ENCODE assay signal across 14 cellular contexts in the genomic region with DNA sequence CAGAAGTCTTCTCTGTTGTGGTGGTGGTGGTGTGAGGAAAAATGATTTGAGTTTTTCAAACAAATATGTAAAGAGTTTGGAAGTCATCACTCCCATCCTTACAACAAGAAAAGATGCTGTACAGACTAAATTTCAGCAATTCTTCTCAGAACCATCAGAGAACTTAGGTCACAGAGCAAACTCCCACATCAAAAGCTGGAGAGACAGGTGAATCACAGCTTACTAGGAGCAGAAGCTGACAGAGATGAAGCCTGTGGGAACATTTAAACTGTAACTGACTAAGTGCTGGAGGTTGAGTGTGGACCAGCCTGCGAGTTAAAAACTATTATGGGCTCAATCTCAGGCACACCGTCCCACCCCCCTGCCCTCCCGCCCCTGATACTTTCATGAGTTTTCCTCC.
DNase-seq lines count a peak whose midpoint lies in the region; ATAC-seq lines count a peak whose summit lies in the region.
"Had no signal": no experiment of that assay in that cellular context is flagged by ENCODE, and none has a peak within 500 bp of the region (broad histone marks: within the 10 kb centered on the region; RNA-seq: fewer than 3 reads in every experiment).

No MANE protein-coding gene starts in this region.

- peak overlapping the region; percentile 74 for H2BK12ac ChIP-seq in trophoblast cell (ENCODE audit: low read length)

- H3K14ac ChIP-seq in trophoblast cell (ENCODE audit: low read length), result no peak overlapping the region

- H3K9me3 ChIP-seq in KOPT-K1 (ENCODE audit: insufficient read depth, low read length, poor library complexity, severe bottlenecking), result peaks cover 10% of the 10 kb centered on the region
- no peaks in the 10 kb centered on the region for H3K9me3 ChIP-seq in trophoblast cell (ENCODE audit: insufficient read depth, low read depth, low read length)
- H3K9me3 ChIP-seq: BE2C had no signal

- no peaks in the 10 kb centered on the region for H3K79me2 ChIP-seq in trophoblast cell (ENCODE audit: control insufficient read depth, insufficient read depth, low read length, poor library complexity)

- peaks cover 11% of the 10 kb centered on the region in 2 donors for H3K36me3 Mint-ChIP-seq in activated naive CD4-positive, alpha-beta T cell treated with anti-CD3 and anti-CD28 coated beads, Interleukin-2, amount 50 U/mL, for 72 hours
- H3K36me3 Mint-ChIP-seq in activated naive CD4-positive, alpha-beta T cell treated with anti-CD3 and anti-CD28 coated beads for 36 hours (ENCODE audit: low read depth), result no peaks in the 10 kb centered on the region
- peaks cover 0 to 14% (median 3%) of the 10 kb centered on the region in 3 donors for H3K36me3 Mint-ChIP-seq in naive thymus-derived CD8-positive, alpha-beta T cell
- H3K36me3 Mint-ChIP-seq: CD4-positive, alpha-beta memory T cell had no signal

- no peak overlapping the region for H4K12ac ChIP-seq in trophoblast cell (ENCODE audit: low read depth, low read length)

- WGBS in trophoblast cell (ENCODE audit: extremely low coverage, insufficient coverage, insufficient read length), result no CpG with 5 or more reads among the region's 3 CpGs

- H3K9ac ChIP-seq in trophoblast cell (ENCODE audit: low read length), result no peak overlapping the region

- H3K4me3 ChIP-seq in trophoblast cell (ENCODE audit: low read depth, low read length), result no peak overlapping the region
- H3K4me3 ChIP-seq: HAP-1 had no signal

- intact Hi-C loops in activated naive CD4-positive, alpha-beta T cell treated with anti-CD3 and anti-CD28 coated beads for 36 hours (cut with micrococcal nuclease), result no loop called here

- CTCF ChIA-PET in activated naive CD4-positive, alpha-beta T cell treated with anti-CD3 and anti-CD28 coated beads for 36 hours (lab: Charles Lee), result no interaction called here

- peaks cover 8 to 14% of the 10 kb centered on the region in 2 donors for H3K9me3 Mint-ChIP-seq in activated naive CD4-positive, alpha-beta T cell treated with anti-CD3 and anti-CD28 coated beads, Interleukin-2, amount 50 U/mL, for 72 hours
- peaks cover 8% of the 10 kb centered on the region for H3K9me3 Mint-ChIP-seq in activated naive CD4-positive, alpha-beta T cell treated with anti-CD3 and anti-CD28 coated beads for 36 hours
- peaks cover 3 to 17% (median 9%) of the 10 kb centered on the region in 9 donors for H3K9me3 Mint-ChIP-seq in naive thymus-derived CD8-positive, alpha-beta T cell

- H3K27me3 Mint-ChIP-seq in activated naive CD4-positive, alpha-beta T cell treated with anti-CD3 and anti-CD28 coated beads for 36 hours (ENCODE audit: low read depth), result peaks cover 17% of the 10 kb centered on the region
- H3K27me3 Mint-ChIP-seq in naive thymus-derived CD8-positive, alpha-beta T cell, result peaks cover 14 to 43% (median 17%) of the 10 kb centered on the region in 5 donors

- no peak overlapping the region for H2AFZ ChIP-seq in trophoblast cell (ENCODE audit: insufficient read depth, low read length, poor library complexity)

- peaks cover 5% of the 10 kb centered on the region for H3K4me1 Mint-ChIP-seq in activated naive CD4-positive, alpha-beta T cell treated with anti-CD3 and anti-CD28 coated beads for 36 hours (ENCODE audit: low read depth)
- H3K4me1 Mint-ChIP-seq in naive thymus-derived CD8-positive, alpha-beta T cell, result peaks cover 0 to 2% (median 0%) of the 10 kb centered on the region in 4 donors

- H3K36me3 ChIP-seq in KOPT-K1 (ENCODE audit: insufficient read depth, low read length) (no peaks in the 10 kb centered on the region), trophoblast cell (ENCODE audit: control insufficient read depth in 1 of 2, insufficient read depth in 2 of 2, low read length in 2 of 2) (no peaks in the 10 kb centered on the region)
- H3K36me3 ChIP-seq: BE2C, HAP-1 had no signal

- peaks cover 6 to 16% of the 10 kb centered on the region in 2 experiments for H3K4me1 ChIP-seq in trophoblast cell (ENCODE audit: control insufficient read depth in 1 of 2, insufficient read depth in 2 of 2, low read length in 2 of 2)
- H3K4me1 ChIP-seq: BE2C had no signal

- no peak overlapping the region for H3K23ac ChIP-seq in trophoblast cell (ENCODE audit: low read length)

- no peak overlapping the region for H3K4me2 ChIP-seq in trophoblast cell (ENCODE audit: low read length)

- no peak overlapping the region for H4K8ac ChIP-seq in trophoblast cell (ENCODE audit: low read depth, low read length)

- no peak for DNase-seq in activated naive CD4-positive, alpha-beta T cell treated with anti-CD3 and anti-CD28 coated beads, Interleukin-2, amount 50 U/mL, for 72 hours (ENCODE audit: low spot score in 2 of 2)
- no peak for DNase-seq in activated naive CD4-positive, alpha-beta T cell treated with anti-CD3 and anti-CD28 coated beads for 36 hours
- DNase-seq in trophoblast cell, result no peak
- DNase-seq in AG20443 (ENCODE audit: low spot score), result no peak
- DNase-seq in naive thymus-derived CD8-positive, alpha-beta T cell, result no peak
- DNase-seq: BE2C; CD4-positive, alpha-beta memory T cell; DMS153; GF-D8; GOT3 had no signal

- peaks cover 22% of the 10 kb centered on the region for H3K79me1 ChIP-seq in trophoblast cell (ENCODE audit: low read length)

- H2BK120ac ChIP-seq in trophoblast cell (ENCODE audit: insufficient read depth, low read length, poor library complexity), result peak overlapping the region; percentile 44

- H3K4me3 Mint-ChIP-seq in activated naive CD4-positive, alpha-beta T cell treated with anti-CD3 and anti-CD28 coated beads for 36 hours, result no peak overlapping the region
- H3K4me3 Mint-ChIP-seq in naive thymus-derived CD8-positive, alpha-beta T cell, result no peak overlapping the region
- H3K4me3 Mint-ChIP-seq: CD4-positive, alpha-beta memory T cell had no signal

- no peak overlapping the region for H2AK5ac ChIP-seq in trophoblast cell (ENCODE audit: low read length)

- POLR2A ChIA-PET in naive thymus-derived CD8-positive, alpha-beta T cell (lab: Charles Lee), result no interaction called here

- H3K18ac ChIP-seq in trophoblast cell (ENCODE audit: low read length), result no peak overlapping the region

- H4K91ac ChIP-seq in trophoblast cell (ENCODE audit: low read depth, low read length), result no peak overlapping the region

- H3K27ac ChIP-seq in KOPT-K1 (ENCODE audit: low read depth, low read length, poor library complexity, severe bottlenecking), result peak overlapping the region; percentile 36
- no peak overlapping the region for H3K27ac ChIP-seq in trophoblast cell (ENCODE audit: low read depth, low read length)
- H3K27ac ChIP-seq: C4-2B had no signal

- H3K27me3 ChIP-seq in trophoblast cell (ENCODE audit: insufficient read depth, low read length), result no peaks in the 10 kb centered on the region
- H3K27me3 ChIP-seq: BE2C had no signal

- ATAC-seq in activated naive CD4-positive, alpha-beta T cell treated with anti-CD3 and anti-CD28 coated beads, Interleukin-2, amount 50 U/mL, for 72 hours, result peak; percentile 75 to 83
- ATAC-seq in naive thymus-derived CD8-positive, alpha-beta T cell, result no peak
- ATAC-seq in HG03521 (IDR thresholded peaks at IDR 0.05; ENCODE audit: unreplicated experiment), result no peak

- H2BK5ac ChIP-seq in trophoblast cell (ENCODE audit: low read depth, low read length, poor library complexity), result no peak overlapping the region

- H3K27ac Mint-ChIP-seq in activated naive CD4-positive, alpha-beta T cell treated with anti-CD3 and anti-CD28 coated beads, Interleukin-2, amount 50 U/mL, for 72 hours, result no peak overlapping the region
- H3K27ac Mint-ChIP-seq in activated naive CD4-positive, alpha-beta T cell treated with anti-CD3 and anti-CD28 coated beads for 36 hours, result no peak overlapping the region
- no peak overlapping the region for H3K27ac Mint-ChIP-seq in naive thymus-derived CD8-positive, alpha-beta T cell
- H3K27ac Mint-ChIP-seq: CD4-positive, alpha-beta memory T cell had no signal

- H3K4ac ChIP-seq in trophoblast cell (ENCODE audit: low read depth, low read length), result no peak overlapping the region

Comparison
In these comparisons a context has a peak if more than half of its experiments do, and no peak if none do; other contexts are left out.
1. ATAC-seq: peak in activated naive CD4-positive, alpha-beta T cell treated with anti-CD3 and anti-CD28 coated beads, Interleukin-2, amount 50 U/mL, for 72 hours (2 of 2); none in naive thymus-derived CD8-positive, alpha-beta T cell (0 of 2) and HG03521 (single experiment).